In the genomic region with DNA sequence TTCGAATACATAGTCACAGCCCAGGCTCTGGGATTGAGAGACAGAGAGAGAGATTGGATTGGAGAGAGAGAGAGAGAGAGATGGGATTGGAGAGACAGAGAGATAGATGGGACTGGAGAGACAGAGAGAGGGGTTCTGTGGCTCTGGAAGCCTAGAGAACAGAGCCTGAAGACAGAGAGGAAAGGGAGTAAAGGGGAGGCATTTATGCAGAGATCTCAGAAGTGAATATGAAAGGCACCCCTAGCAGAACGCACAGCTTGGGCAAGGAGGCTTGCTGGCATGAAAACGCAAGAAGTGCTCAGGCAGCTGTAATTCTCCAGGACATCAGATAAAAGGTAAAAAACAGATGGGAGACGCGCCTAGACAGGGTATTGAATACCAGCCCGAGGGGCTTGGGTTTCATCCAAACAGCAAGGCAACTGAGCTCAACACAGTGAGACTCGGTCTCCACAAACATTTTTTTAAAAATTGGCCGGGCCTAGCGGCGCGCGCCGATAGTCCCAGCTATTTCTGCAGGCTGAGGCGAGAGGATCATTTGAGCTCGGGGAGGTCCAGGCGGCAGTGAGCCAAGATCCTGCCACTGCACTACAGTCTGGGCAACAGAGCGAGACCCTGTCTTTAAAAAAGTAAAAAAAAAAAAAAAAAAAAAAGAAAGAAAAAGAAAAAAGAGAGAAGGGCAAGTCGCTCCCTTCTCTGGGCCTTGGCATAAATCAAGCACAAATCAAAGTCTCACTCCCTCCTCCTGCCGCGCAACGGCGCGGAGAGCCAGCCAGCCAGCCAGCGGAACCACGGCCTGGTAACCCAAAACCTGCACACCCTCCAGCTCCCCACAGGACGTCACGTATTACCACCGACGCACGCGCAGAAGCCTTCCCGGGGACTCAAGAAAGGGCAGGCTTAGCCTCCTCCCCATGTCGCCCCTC, we compare ENCODE assay signal across 1 cellular context.
TF ChIP-seq lines count a peak whose summit lies in the region.

No MANE protein-coding gene starts in this region.

TF ChIP-seq in H1, 55 proteins besides CTCF, POLR2A, EP300 and RAD21:
- TF ChIP-seq YY1 (IDR thresholded peaks at IDR 0.05; ENCODE audit: low read depth, low read length), result no peak
- peak; percentile 61 for TF ChIP-seq POLR2AphosphoS5 (IDR thresholded peaks at IDR 0.05; ENCODE audit: low read depth, low read length)
- TF ChIP-seq, protein P1, sequence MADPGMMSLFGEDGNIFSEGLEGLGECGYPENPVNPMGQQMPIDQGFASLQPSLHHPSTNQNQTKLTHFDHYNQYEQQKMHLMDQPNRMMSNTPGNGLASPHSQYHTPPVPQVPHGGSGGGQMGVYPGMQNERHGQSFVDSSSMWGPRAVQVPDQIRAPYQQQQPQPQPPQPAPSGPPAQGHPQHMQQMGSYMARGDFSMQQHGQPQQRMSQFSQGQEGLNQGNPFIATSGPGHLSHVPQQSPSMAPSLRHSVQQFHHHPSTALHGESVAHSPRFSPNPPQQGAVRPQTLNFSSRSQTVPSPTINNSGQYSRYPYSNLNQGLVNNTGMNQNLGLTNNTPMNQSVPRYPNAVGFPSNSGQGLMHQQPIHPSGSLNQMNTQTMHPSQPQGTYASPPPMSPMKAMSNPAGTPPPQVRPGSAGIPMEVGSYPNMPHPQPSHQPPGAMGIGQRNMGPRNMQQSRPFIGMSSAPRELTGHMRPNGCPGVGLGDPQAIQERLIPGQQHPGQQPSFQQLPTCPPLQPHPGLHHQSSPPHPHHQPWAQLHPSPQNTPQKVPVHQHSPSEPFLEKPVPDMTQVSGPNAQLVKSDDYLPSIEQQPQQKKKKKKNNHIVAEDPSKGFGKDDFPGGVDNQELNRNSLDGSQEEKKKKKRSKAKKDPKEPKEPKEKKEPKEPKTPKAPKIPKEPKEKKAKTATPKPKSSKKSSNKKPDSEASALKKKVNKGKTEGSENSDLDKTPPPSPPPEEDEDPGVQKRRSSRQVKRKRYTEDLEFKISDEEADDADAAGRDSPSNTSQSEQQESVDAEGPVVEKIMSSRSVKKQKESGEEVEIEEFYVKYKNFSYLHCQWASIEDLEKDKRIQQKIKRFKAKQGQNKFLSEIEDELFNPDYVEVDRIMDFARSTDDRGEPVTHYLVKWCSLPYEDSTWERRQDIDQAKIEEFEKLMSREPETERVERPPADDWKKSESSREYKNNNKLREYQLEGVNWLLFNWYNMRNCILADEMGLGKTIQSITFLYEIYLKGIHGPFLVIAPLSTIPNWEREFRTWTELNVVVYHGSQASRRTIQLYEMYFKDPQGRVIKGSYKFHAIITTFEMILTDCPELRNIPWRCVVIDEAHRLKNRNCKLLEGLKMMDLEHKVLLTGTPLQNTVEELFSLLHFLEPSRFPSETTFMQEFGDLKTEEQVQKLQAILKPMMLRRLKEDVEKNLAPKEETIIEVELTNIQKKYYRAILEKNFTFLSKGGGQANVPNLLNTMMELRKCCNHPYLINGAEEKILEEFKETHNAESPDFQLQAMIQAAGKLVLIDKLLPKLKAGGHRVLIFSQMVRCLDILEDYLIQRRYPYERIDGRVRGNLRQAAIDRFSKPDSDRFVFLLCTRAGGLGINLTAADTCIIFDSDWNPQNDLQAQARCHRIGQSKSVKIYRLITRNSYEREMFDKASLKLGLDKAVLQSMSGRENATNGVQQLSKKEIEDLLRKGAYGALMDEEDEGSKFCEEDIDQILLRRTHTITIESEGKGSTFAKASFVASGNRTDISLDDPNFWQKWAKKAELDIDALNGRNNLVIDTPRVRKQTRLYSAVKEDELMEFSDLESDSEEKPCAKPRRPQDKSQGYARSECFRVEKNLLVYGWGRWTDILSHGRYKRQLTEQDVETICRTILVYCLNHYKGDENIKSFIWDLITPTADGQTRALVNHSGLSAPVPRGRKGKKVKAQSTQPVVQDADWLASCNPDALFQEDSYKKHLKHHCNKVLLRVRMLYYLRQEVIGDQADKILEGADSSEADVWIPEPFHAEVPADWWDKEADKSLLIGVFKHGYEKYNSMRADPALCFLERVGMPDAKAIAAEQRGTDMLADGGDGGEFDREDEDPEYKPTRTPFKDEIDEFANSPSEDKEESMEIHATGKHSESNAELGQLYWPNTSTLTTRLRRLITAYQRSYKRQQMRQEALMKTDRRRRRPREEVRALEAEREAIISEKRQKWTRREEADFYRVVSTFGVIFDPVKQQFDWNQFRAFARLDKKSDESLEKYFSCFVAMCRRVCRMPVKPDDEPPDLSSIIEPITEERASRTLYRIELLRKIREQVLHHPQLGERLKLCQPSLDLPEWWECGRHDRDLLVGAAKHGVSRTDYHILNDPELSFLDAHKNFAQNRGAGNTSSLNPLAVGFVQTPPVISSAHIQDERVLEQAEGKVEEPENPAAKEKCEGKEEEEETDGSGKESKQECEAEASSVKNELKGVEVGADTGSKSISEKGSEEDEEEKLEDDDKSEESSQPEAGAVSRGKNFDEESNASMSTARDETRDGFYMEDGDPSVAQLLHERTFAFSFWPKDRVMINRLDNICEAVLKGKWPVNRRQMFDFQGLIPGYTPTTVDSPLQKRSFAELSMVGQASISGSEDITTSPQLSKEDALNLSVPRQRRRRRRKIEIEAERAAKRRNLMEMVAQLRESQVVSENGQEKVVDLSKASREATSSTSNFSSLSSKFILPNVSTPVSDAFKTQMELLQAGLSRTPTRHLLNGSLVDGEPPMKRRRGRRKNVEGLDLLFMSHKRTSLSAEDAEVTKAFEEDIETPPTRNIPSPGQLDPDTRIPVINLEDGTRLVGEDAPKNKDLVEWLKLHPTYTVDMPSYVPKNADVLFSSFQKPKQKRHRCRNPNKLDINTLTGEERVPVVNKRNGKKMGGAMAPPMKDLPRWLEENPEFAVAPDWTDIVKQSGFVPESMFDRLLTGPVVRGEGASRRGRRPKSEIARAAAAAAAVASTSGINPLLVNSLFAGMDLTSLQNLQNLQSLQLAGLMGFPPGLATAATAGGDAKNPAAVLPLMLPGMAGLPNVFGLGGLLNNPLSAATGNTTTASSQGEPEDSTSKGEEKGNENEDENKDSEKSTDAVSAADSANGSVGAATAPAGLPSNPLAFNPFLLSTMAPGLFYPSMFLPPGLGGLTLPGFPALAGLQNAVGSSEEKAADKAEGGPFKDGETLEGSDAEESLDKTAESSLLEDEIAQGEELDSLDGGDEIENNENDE (IDR thresholded peaks at IDR 0.05; ENCODE audit: insufficient replicate concordance, low read length), result peak; percentile 22
- TF ChIP-seq GTF2F1 (IDR thresholded peaks at IDR 0.05; ENCODE audit: borderline replicate concordance, low read depth, low read length), result no peak
- no peak; the same call in none of the 2 replicates for TF ChIP-seq TAF1 (IDR thresholded peaks at IDR 0.05; ENCODE audit: low read depth, low read length)
- TF ChIP-seq HDAC2 (IDR thresholded peaks at IDR 0.05; ENCODE audit: borderline replicate concordance in 1 of 2, low read depth in 2 of 2, low read length in 2 of 2), result no peak
- TF ChIP-seq BACH1 (IDR thresholded peaks at IDR 0.05; ENCODE audit: low read length), result no peak
- no peak for TF ChIP-seq CHD1 (IDR thresholded peaks at IDR 0.05; ENCODE audit: low read depth, low read length)
- no peak for TF ChIP-seq JUN (IDR thresholded peaks at IDR 0.05; ENCODE audit: low read depth, low read length)
- no peak for TF ChIP-seq EGR1 (IDR thresholded peaks at IDR 0.05; ENCODE audit: borderline replicate concordance, low read depth, low read length)
- TF ChIP-seq NRF1 (IDR thresholded peaks at IDR 0.05; ENCODE audit: low read depth, low read length), result peak; percentile 79
- TF ChIP-seq RBBP5 (IDR thresholded peaks at IDR 0.05; ENCODE audit: borderline replicate concordance, low read depth, low read length), result peak; percentile 30; the same call in 1 of the 2 replicates
- TF ChIP-seq, protein P2, sequence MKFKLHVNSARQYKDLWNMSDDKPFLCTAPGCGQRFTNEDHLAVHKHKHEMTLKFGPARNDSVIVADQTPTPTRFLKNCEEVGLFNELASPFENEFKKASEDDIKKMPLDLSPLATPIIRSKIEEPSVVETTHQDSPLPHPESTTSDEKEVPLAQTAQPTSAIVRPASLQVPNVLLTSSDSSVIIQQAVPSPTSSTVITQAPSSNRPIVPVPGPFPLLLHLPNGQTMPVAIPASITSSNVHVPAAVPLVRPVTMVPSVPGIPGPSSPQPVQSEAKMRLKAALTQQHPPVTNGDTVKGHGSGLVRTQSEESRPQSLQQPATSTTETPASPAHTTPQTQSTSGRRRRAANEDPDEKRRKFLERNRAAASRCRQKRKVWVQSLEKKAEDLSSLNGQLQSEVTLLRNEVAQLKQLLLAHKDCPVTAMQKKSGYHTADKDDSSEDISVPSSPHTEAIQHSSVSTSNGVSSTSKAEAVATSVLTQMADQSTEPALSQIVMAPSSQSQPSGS (IDR thresholded peaks at IDR 0.05; ENCODE audit: low read length), result peak; percentile 20; the same call in 1 of the 2 replicates
- no peak for TF ChIP-seq CBX5 (IDR thresholded peaks at IDR 0.05; ENCODE audit: low read depth, low read length)
- TF ChIP-seq KDM1A (IDR thresholded peaks at IDR 0.05; ENCODE audit: borderline replicate concordance, low read length), result 0 out of 2 replicates have a peak, but pooled peaks have one; percentile 10
- TF ChIP-seq RNF2 (IDR thresholded peaks at IDR 0.05; ENCODE audit: borderline replicate concordance, low read depth, low read length, missing control alignments, poor library complexity, severe bottlenecking), result no peak
- no peak for TF ChIP-seq MAFK (IDR thresholded peaks at IDR 0.05; ENCODE audit: low read depth, low read length)
- no peak for TF ChIP-seq HDAC6 (IDR thresholded peaks at IDR 0.05; ENCODE audit: low read depth, low read length)
- TF ChIP-seq BRCA1 (IDR thresholded peaks at IDR 0.05; ENCODE audit: low read depth, low read length), result no peak
- TF ChIP-seq ASH2L (IDR thresholded peaks at IDR 0.05; ENCODE audit: low read length), result no peak
- no peak for TF ChIP-seq ZNF274 (IDR thresholded peaks at IDR 0.05; ENCODE audit: borderline replicate concordance, extremely low read depth, low read length)
- no peak for TF ChIP-seq RXRA (IDR thresholded peaks at IDR 0.05; ENCODE audit: insufficient read depth, low read depth, low read length)
- peak; percentile 52; the same call in 1 of the 2 replicates for TF ChIP-seq SP1 (IDR thresholded peaks at IDR 0.05; ENCODE audit: low read depth, low read length)
- no peak for TF ChIP-seq BCL11A (IDR thresholded peaks at IDR 0.05; ENCODE audit: low read depth in 2 of 2, low read length in 2 of 2)
- TF ChIP-seq SP4 (IDR thresholded peaks at IDR 0.05; ENCODE audit: low read length), result no peak
- no peak for TF ChIP-seq SIN3A (conservative IDR thresholded peaks at IDR 0.05 in 1 of 2, IDR thresholded peaks at IDR 0.05 in 1 of 2; ENCODE audit: low read depth in 1 of 2, low read length in 2 of 2)
- TF ChIP-seq TAF7 (optimal IDR thresholded peaks at IDR 0.05; ENCODE audit: borderline replicate concordance, low read depth, low read length), result no peak
- no peak for TF ChIP-seq NANOG (IDR thresholded peaks at IDR 0.05; ENCODE audit: insufficient read depth, low read depth, low read length, poor library complexity, severe bottlenecking)
- no peak for TF ChIP-seq SAP30 (IDR thresholded peaks at IDR 0.05; ENCODE audit: insufficient read depth, insufficient replicate concordance, low read length)
- no peak for TF ChIP-seq SRF (IDR thresholded peaks at IDR 0.05; ENCODE audit: low read depth, low read length)
- no peak for TF ChIP-seq SIRT6 (IDR thresholded peaks at IDR 0.05; ENCODE audit: low read length)
- TF ChIP-seq, protein P3, sequence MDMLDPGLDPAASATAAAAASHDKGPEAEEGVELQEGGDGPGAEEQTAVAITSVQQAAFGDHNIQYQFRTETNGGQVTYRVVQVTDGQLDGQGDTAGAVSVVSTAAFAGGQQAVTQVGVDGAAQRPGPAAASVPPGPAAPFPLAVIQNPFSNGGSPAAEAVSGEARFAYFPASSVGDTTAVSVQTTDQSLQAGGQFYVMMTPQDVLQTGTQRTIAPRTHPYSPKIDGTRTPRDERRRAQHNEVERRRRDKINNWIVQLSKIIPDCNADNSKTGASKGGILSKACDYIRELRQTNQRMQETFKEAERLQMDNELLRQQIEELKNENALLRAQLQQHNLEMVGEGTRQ (IDR thresholded peaks at IDR 0.05; ENCODE audit: low read length), result no peak
- TF ChIP-seq, protein P4, sequence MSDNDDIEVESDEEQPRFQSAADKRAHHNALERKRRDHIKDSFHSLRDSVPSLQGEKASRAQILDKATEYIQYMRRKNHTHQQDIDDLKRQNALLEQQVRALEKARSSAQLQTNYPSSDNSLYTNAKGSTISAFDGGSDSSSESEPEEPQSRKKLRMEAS (IDR thresholded peaks at IDR 0.05), result no peak
- TF ChIP-seq, protein P5, sequence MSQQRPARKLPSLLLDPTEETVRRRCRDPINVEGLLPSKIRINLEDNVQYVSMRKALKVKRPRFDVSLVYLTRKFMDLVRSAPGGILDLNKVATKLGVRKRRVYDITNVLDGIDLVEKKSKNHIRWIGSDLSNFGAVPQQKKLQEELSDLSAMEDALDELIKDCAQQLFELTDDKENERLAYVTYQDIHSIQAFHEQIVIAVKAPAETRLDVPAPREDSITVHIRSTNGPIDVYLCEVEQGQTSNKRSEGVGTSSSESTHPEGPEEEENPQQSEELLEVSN (IDR thresholded peaks at IDR 0.05), result no peak
- TF ChIP-seq FOSL1 (IDR thresholded peaks at IDR 0.05; ENCODE audit: insufficient read depth, low read depth, low read length), result no peak
- TF ChIP-seq SP2 (IDR thresholded peaks at IDR 0.05; ENCODE audit: low read length), result no peak
- no peak for TF ChIP-seq TEAD4 (IDR thresholded peaks at IDR 0.05; ENCODE audit: low read depth, low read length)
- no peak for TF ChIP-seq SUZ12 (IDR thresholded peaks at IDR 0.05; ENCODE audit: low read length)
- no peak for TF ChIP-seq KDM5A (IDR thresholded peaks at IDR 0.05; ENCODE audit: low read length)
- TF ChIP-seq CTBP2 (IDR thresholded peaks at IDR 0.05; ENCODE audit: borderline replicate concordance, insufficient read depth, insufficient read length, low read length), result no peak
- TF ChIP-seq SIX5 (IDR thresholded peaks at IDR 0.05; ENCODE audit: low read depth, low read length), result no peak
- 0 out of 2 replicates have a peak, but pooled peaks have one; percentile 7 for TF ChIP-seq CREB1 (IDR thresholded peaks at IDR 0.05)
- TF ChIP-seq CBX8 (IDR thresholded peaks at IDR 0.05; ENCODE audit: borderline replicate concordance, low read depth, low read length), result no peak
- TF ChIP-seq CEBPB (IDR thresholded peaks at IDR 0.05; ENCODE audit: low read depth, low read length), result no peak
- peak; percentile 29 for TF ChIP-seq PHF8 (conservative IDR thresholded peaks at IDR 0.05; ENCODE audit: low read depth, low read length)
- no peak for TF ChIP-seq JUND (IDR thresholded peaks at IDR 0.05; ENCODE audit: low read length)
- TF ChIP-seq KDM4A (IDR thresholded peaks at IDR 0.05; ENCODE audit: low read depth, low read length, severe bottlenecking), result no peak
- no peak for TF ChIP-seq RFX5 (IDR thresholded peaks at IDR 0.05; ENCODE audit: borderline replicate concordance, low read depth, low read length)
- no peak for TF ChIP-seq GABPA (IDR thresholded peaks at IDR 0.05; ENCODE audit: borderline replicate concordance, insufficient read depth, low read length)
- no peak for TF ChIP-seq CHD2 (IDR thresholded peaks at IDR 0.05; ENCODE audit: low read length)
- TF ChIP-seq POU5F1 (IDR thresholded peaks at IDR 0.05; ENCODE audit: low read depth, low read length), result no peak
- TF ChIP-seq TCF12 (IDR thresholded peaks at IDR 0.05; ENCODE audit: low read depth, low read length), result 0 out of 2 replicates have a peak, but pooled peaks have one; percentile 7
- TF ChIP-seq, protein P6, sequence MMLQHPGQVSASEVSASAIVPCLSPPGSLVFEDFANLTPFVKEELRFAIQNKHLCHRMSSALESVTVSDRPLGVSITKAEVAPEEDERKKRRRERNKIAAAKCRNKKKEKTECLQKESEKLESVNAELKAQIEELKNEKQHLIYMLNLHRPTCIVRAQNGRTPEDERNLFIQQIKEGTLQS (IDR thresholded peaks at IDR 0.05; ENCODE audit: insufficient read depth, low read depth, low read length), result no peak
- no peak for TF ChIP-seq EZH2 (IDR thresholded peaks at IDR 0.05; ENCODE audit: low read depth, low read length, severe bottlenecking)
- TF ChIP-seq TBP (IDR thresholded peaks at IDR 0.05; ENCODE audit: low read depth, low read length), result no peak; the same call in 1 of the 2 replicates
